1 cellular context compared by ENCODE assay signal in the genomic region with DNA sequence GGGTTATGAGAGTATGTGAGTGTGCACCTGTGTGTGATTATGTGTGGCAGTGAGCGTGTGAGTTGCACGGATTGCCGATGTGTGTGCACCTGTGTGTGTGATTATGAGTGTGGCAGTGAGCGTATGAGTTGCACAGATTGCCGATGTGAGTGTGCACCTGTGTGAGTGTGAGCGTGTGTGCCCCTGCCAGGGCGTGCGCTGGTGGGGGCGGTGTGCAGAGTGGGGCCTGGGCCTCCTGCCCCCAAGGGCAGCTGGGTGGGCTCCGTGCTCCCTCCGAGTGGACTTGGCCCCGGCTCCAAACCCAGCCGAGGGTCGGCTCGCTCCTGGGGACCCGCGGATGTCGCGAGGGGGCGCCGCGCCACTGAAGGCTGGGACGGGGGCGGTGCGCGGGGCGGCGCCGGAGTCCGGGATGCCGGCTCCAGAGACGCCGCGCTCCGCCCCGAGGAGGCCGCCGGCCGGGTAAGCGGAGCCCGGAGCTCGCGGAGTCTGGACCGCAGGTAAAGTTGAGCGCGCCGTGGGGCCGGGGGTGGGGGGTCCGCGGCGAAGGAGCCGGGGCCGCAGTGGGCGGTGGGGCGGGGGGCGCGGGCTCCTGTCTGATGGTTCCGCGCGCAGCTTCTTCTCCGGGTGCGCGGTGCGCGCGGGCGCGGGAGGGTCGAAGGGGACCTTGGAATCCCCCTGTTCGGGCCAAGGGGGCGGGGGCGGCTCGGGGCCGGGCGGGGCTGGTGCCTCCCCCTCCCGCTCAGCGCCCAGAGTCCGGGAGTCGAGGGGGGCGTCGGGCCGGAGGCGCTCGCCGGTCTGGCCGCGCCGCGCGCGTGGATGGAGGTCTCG.
TF ChIP-seq lines count a peak whose summit lies in the region.

A gene with protein sequence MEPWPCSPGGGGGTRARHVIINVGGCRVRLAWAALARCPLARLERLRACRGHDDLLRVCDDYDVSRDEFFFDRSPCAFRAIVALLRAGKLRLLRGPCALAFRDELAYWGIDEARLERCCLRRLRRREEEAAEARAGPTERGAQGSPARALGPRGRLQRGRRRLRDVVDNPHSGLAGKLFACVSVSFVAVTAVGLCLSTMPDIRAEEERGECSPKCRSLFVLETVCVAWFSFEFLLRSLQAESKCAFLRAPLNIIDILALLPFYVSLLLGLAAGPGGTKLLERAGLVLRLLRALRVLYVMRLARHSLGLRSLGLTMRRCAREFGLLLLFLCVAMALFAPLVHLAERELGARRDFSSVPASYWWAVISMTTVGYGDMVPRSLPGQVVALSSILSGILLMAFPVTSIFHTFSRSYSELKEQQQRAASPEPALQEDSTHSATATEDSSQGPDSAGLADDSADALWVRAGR (plus strand): TSS at position 421 of the 828 bp plus-strand sequence. CDS start 65,730 bp downstream, outside the sequence.

TF ChIP-seq in HEK293T, 16 proteins besides CTCF, POLR2A, EP300 and RAD21 (continued from another document):
- no peak for TF ChIP-seq NFRKB (IDR thresholded peaks at IDR 0.05)
